1 cellular context compared by ENCODE assay signal in genomic region chr1:157155658-157156057, GRCh38.
TF ChIP-seq lines count a peak whose summit lies in the region.

No MANE protein-coding gene starts in this region.

TF ChIP-seq in K562, 482 proteins besides CTCF, POLR2A, EP300 and RAD21:
- TF ChIP-seq ZNF174 (CRISPR knock-in tag; IDR thresholded peaks at IDR 0.05) (no peak), CREB3L1 (IDR thresholded peaks at IDR 0.05; ENCODE audit: borderline replicate concordance, low read depth) (no peak), ZNF197 (CRISPR knock-in tag; IDR thresholded peaks at IDR 0.05; ENCODE audit: low read depth) (no peak), ZNF316 (IDR thresholded peaks at IDR 0.05) (peak; percentile 20; the same call in 1 of the 2 replicates), EP400 (IDR thresholded peaks at IDR 0.05) (0 out of 2 replicates have a peak, but pooled peaks have one; percentile 2), C11orf30 (IDR thresholded peaks at IDR 0.05; ENCODE audit: low read depth) (peak; percentile 29; the same call in 1 of the 2 replicates), ZNF24 (IDR thresholded peaks at IDR 0.05) (no peak), MAFG (tag; conservative IDR thresholded peaks at IDR 0.05) (peak; percentile 37; the same call in 1 of the 2 replicates), ZNF263 (CRISPR knock-in tag; IDR thresholded peaks at IDR 0.05; ENCODE audit: borderline replicate concordance) (peak; percentile 9; the same call in 1 of the 2 replicates), SUPT5H (IDR thresholded peaks at IDR 0.05) (no peak)
